8 cellular contexts compared by ENCODE assay signal in genomic region chr1:9822897-9823692, GRCh38. TPM values are rescaled to one million over a fixed set of nuclear protein-coding genes. Genes with fewer than 3 reads are reported as not detected.
DNase-seq lines count a peak whose midpoint lies in the region; ATAC-seq, FAIRE-seq and TF ChIP-seq lines count a peak whose summit lies in the region.

No MANE protein-coding gene starts in this region.

- peaks cover 21% of the 10 kb centered on the region for H3K36me3 ChIP-seq in OCI-LY1 (ENCODE audit: insufficient read depth, low read length)
- no peaks in the 10 kb centered on the region for H3K36me3 ChIP-seq in astrocyte (ENCODE audit: insufficient read depth, low read length)
- H3K36me3 ChIP-seq in skeletal muscle satellite cell (ENCODE audit: insufficient read depth, low read length) = no peaks in the 10 kb centered on the region

- H4K20me1 ChIP-seq in OCI-LY1 (ENCODE audit: insufficient read depth, low read length) (no peaks in the 10 kb centered on the region), astrocyte (ENCODE audit: insufficient read depth, low read length) (peaks cover 41% of the 10 kb centered on the region)

- no peaks in the 10 kb centered on the region for H3K27me3 Mint-ChIP-seq in astrocyte (ENCODE audit: low read depth, unreplicated experiment)

- H3K27ac ChIP-seq in OCI-LY1 (ENCODE audit: low read depth, low read length, poor library complexity, severe bottlenecking) = peak overlapping the region; percentile 75
- no peak overlapping the region for H3K27ac ChIP-seq in astrocyte (ENCODE audit: low read depth, low read length)

- TF ChIP-seq CTCF in OCI-LY1 (IDR thresholded peaks at IDR 0.05; ENCODE audit: low read length) = no peak
- TF ChIP-seq CTCF in astrocyte (IDR thresholded peaks at IDR 0.05; ENCODE audit: insufficient read depth, low read depth, low read length) = no peak

- H2AFZ ChIP-seq in OCI-LY1 (ENCODE audit: low read length) = no peak overlapping the region
- peak overlapping the region; percentile 67 for H2AFZ ChIP-seq in astrocyte (ENCODE audit: low read depth, low read length)

- ATAC-seq in GM19397 (IDR thresholded peaks at IDR 0.05; ENCODE audit: unreplicated experiment) = peak; percentile 20
- ATAC-seq in HG03280 (IDR thresholded peaks at IDR 0.05; ENCODE audit: unreplicated experiment) = no peak

- no peaks in the 10 kb centered on the region for H3K9me3 Mint-ChIP-seq in astrocyte (ENCODE audit: unreplicated experiment)

- H3K79me2 ChIP-seq in OCI-LY1 (ENCODE audit: insufficient read depth, low read length) (peaks cover 52% of the 10 kb centered on the region), astrocyte (ENCODE audit: insufficient read depth, low read length) (peaks cover 49% of the 10 kb centered on the region)

- no peaks in the 10 kb centered on the region for H3K36me3 Mint-ChIP-seq in astrocyte (ENCODE audit: low read depth, unreplicated experiment)

- no peaks in the 10 kb centered on the region for H3K27me3 ChIP-seq in OCI-LY1 (ENCODE audit: insufficient read depth, low read length)
- H3K27me3 ChIP-seq in astrocyte (ENCODE audit: insufficient read depth, low read length) = no peaks in the 10 kb centered on the region
- peaks cover 3% of the 10 kb centered on the region for H3K27me3 ChIP-seq in skeletal muscle satellite cell (ENCODE audit: control insufficient read depth, insufficient read depth, low read length)

- H3K27ac Mint-ChIP-seq in astrocyte (ENCODE audit: unreplicated experiment) = peak overlapping the region; percentile 90

- peak; percentile 37 for DNase-seq in AG08396 (ENCODE audit: low spot score)
- no peak for DNase-seq in astrocyte (ENCODE audit: low read depth)
- no peak for DNase-seq in A172 (ENCODE audit: low spot score)

- H3K9ac ChIP-seq in OCI-LY1 (ENCODE audit: low read length) = peak overlapping the region; percentile 98
- H3K9ac ChIP-seq in astrocyte (ENCODE audit: low read length) = peak overlapping the region; percentile 74
- peak overlapping the region; percentile 65 for H3K9ac ChIP-seq in skeletal muscle satellite cell (ENCODE audit: low read depth, low read length)

- peak overlapping the region; percentile 99 for H3K4me3 ChIP-seq in OCI-LY1 (ENCODE audit: low read depth, low read length, poor library complexity, severe bottlenecking)
- H3K4me3 ChIP-seq in astrocyte (ENCODE audit: insufficient read depth, low read depth, low read length) = peak overlapping the region; percentile 79
- H3K4me3 ChIP-seq in iPS-11a (ENCODE audit: low read depth, low read length) = peak overlapping the region; percentile 92
- H3K4me3 ChIP-seq in skeletal muscle satellite cell (ENCODE audit: low read length) = peak overlapping the region; percentile 74

- H3K4me1 Mint-ChIP-seq in astrocyte (ENCODE audit: low read depth, unreplicated experiment) = peaks cover 29% of the 10 kb centered on the region

- peak overlapping the region; percentile 85 for H3K4me2 ChIP-seq in OCI-LY1 (ENCODE audit: low read length)
- H3K4me2 ChIP-seq in astrocyte (ENCODE audit: low read length) = peak overlapping the region; percentile 94
- peak overlapping the region; percentile 86 for H3K4me2 ChIP-seq in skeletal muscle satellite cell (ENCODE audit: low read length)

- peaks cover 64% of the 10 kb centered on the region for H3K4me1 ChIP-seq in OCI-LY1 (ENCODE audit: insufficient read depth, low read length, severe bottlenecking)
- peaks cover 33% of the 10 kb centered on the region for H3K4me1 ChIP-seq in astrocyte (ENCODE audit: insufficient read depth, low read length)
- H3K4me1 ChIP-seq in skeletal muscle satellite cell (ENCODE audit: control insufficient read depth, insufficient read depth, low read length) = peaks cover 25% of the 10 kb centered on the region

- H3F3A ChIP-seq in OCI-LY1 (ENCODE audit: insufficient read depth, low read length) = 0 out of 2 replicates have a peak, but pooled peaks cover 9% of the 10 kb centered on the region

- no peaks in the 10 kb centered on the region for H3K9me2 ChIP-seq in OCI-LY1 (ENCODE audit: low read depth, low read length)

- no peaks in the 10 kb centered on the region for H3K9me3 ChIP-seq in OCI-LY1 (ENCODE audit: low read length)
- no peaks in the 10 kb centered on the region for H3K9me3 ChIP-seq in astrocyte (ENCODE audit: insufficient read depth, low read depth, low read length)
- H3K9me3 ChIP-seq in skeletal muscle satellite cell (replicated peaks; ENCODE audit: low read length) = no peaks in the 10 kb centered on the region

- H3K4me3 Mint-ChIP-seq in astrocyte (ENCODE audit: unreplicated experiment) = peak overlapping the region; percentile 94

- FAIRE-seq in astrocyte (lab: Jason Lieb, UNC) = no peak

RNA-seq across cellular contexts. Expression of gene CLSTN1, which starts 0.7 kb away (rescaled TPM):
- 181 and 197 TPM in 2 replicates for total RNA-seq in astrocyte
- total RNA-seq in skeletal muscle satellite cell (2012; rRNA removed) = 52.2 and 57.3 TPM in 2 replicates
- 24.3 and 27.2 TPM in 2 replicates for total RNA-seq in A172 (2014; rRNA removed; shearing (Covaris generic))
